13 cellular contexts compared by ENCODE assay signal in the genomic region with DNA sequence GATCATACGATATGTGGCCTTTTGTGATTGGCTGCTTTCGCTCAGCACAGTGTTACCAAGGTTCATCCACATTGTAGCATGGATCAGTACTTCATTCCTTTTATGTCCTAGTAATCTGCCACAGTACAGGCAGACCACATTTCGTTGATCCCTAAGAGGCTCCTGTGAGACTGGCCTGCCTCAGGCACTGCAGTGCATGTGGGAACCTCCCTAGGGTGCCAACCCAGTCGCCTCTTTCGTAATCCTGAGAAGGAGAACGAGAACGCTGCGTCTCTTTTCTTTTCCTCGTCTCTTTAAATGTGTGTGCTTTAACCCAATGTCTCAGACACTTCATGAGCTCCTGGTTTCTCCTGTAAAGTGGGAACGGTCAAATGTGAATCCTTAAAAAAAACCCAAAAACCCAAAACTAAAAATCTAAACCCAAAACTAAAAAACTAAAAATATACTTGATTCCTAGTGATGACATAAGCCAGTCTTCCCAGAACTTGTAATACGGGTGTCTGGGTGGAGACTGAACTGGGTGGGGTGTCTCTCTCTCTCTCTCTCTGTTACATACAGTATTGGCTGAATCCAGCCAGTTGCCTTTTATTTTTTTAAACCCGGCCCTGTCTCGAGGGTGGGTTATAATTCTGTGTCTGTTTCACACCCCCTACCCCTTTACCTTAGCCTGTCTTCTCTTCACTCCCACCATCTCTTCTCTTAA. TPM values are rescaled to one million over a fixed set of nuclear protein-coding genes. Genes with fewer than 3 reads are reported as not detected.
DNase-seq lines count a peak whose midpoint lies in the region; ATAC-seq, FAIRE-seq and TF ChIP-seq lines count a peak whose summit lies in the region.
"Had no signal": no experiment of that assay in that cellular context is flagged by ENCODE, and none has a peak within 500 bp of the region (broad histone marks: within the 10 kb centered on the region; RNA-seq: fewer than 3 reads in every experiment).

No MANE protein-coding gene starts in this region.

- no peak overlapping the region for H3K4me2 ChIP-seq in trophoblast cell (ENCODE audit: low read length)
- H3K4me2 ChIP-seq: GM23338 had no signal

- WGBS in trophoblast cell (ENCODE audit: extremely low coverage, insufficient coverage, insufficient read length) = no CpG with 5 or more reads among the region's 13 CpGs

- no peak overlapping the region for H3K27ac ChIP-seq in trophoblast cell (ENCODE audit: low read depth, low read length)
- H3K27ac ChIP-seq: parathyroid adenoma had no signal

- TF ChIP-seq CTCF in fibroblast of mammary gland (conservative IDR thresholded peaks at IDR 0.05; ENCODE audit: control insufficient read depth, insufficient read depth, low read depth, low read length) (no peak), natural killer cell (IDR thresholded peaks at IDR 0.05) (no peak)

- no peak overlapping the region for H2AK5ac ChIP-seq in trophoblast cell (ENCODE audit: low read length)

- no peak overlapping the region for H2BK120ac ChIP-seq in trophoblast cell (ENCODE audit: insufficient read depth, low read length, poor library complexity)

- FAIRE-seq in RCC 7860 (lab: Jason Lieb, UNC) = no peak
- FAIRE-seq: HTR-8/SVneo had no signal

- intact Hi-C loops in natural killer cell (cut with micrococcal nuclease) = no loop called here

- no peaks in the 10 kb centered on the region for H3K4me1 Mint-ChIP-seq in natural killer cell
- H3K4me1 Mint-ChIP-seq: GM23338 had no signal

- no peak overlapping the region for H3K4me3 Mint-ChIP-seq in natural killer cell
- H3K4me3 Mint-ChIP-seq: GM23338 had no signal

- H3K4ac ChIP-seq in trophoblast cell (ENCODE audit: low read depth, low read length) = no peak overlapping the region

- peaks cover 0 to 2% of the 10 kb centered on the region in 2 experiments for H3K4me1 ChIP-seq in trophoblast cell (ENCODE audit: control insufficient read depth in 1 of 2, insufficient read depth in 2 of 2, low read length in 2 of 2)
- H3K4me1 ChIP-seq: esophagus muscularis mucosa had no signal

- peak; percentile 68 for DNase-seq in AG20443 (ENCODE audit: low spot score)
- peak; percentile 60 for DNase-seq in NCI-H345 (lab: John Stamatoyannopoulos, UW)
- DNase-seq in fibroblast of mammary gland (ENCODE audit: low read depth) = peak; percentile 71
- DNase-seq in trophoblast cell = peak; percentile 87 to 89
- DNase-seq in kidney tubule cell (ENCODE audit: low spot score) = no peak
- no peak for DNase-seq in cerebellar nuclear complex (lab: John Stamatoyannopoulos, UW)
- no peak for DNase-seq in natural killer cell
- no peak for DNase-seq in RCC 7860 (ENCODE audit: low spot score)
- DNase-seq: C1 segment of cervical spinal cord had no signal

- H3K9ac ChIP-seq in trophoblast cell (ENCODE audit: low read length) = no peak overlapping the region
- H3K9ac ChIP-seq: parathyroid adenoma had no signal

- no peak overlapping the region for H4K91ac ChIP-seq in trophoblast cell (ENCODE audit: low read depth, low read length)

- H2BK5ac ChIP-seq in trophoblast cell (ENCODE audit: low read depth, low read length, poor library complexity) = no peak overlapping the region

- no peak overlapping the region for H3K14ac ChIP-seq in trophoblast cell (ENCODE audit: low read length)

- no peak overlapping the region for H2BK12ac ChIP-seq in trophoblast cell (ENCODE audit: low read length)

- no peaks in the 10 kb centered on the region for H3K27me3 ChIP-seq in trophoblast cell (ENCODE audit: insufficient read depth, low read length)
- H3K27me3 ChIP-seq: esophagus muscularis mucosa had no signal

- H3K79me2 ChIP-seq in trophoblast cell (ENCODE audit: control insufficient read depth, insufficient read depth, low read length, poor library complexity) = no peaks in the 10 kb centered on the region
- H3K79me2 ChIP-seq: parathyroid adenoma had no signal

- H3K4me3 ChIP-seq in fibroblast of mammary gland (ENCODE audit: control insufficient read depth, low read depth, low read length) (no peak overlapping the region), trophoblast cell (ENCODE audit: low read depth, low read length) (no peak overlapping the region)
- H3K4me3 ChIP-seq: esophagus muscularis mucosa, GM23338 had no signal

- no peak for ATAC-seq in natural killer cell
- ATAC-seq: GM23338 had no signal

- H3K23ac ChIP-seq in trophoblast cell (ENCODE audit: low read length) = no peak overlapping the region

- peaks cover 5% of the 10 kb centered on the region for H3K36me3 Mint-ChIP-seq in natural killer cell

- no peaks in the 10 kb centered on the region for H3K79me1 ChIP-seq in trophoblast cell (ENCODE audit: low read length)

- H3K27me3 Mint-ChIP-seq in natural killer cell (ENCODE audit: low read depth in 2 of 2) = no peaks in the 10 kb centered on the region

- H4K12ac ChIP-seq in trophoblast cell (ENCODE audit: low read depth, low read length) = no peak overlapping the region

- no peak overlapping the region for H3K18ac ChIP-seq in trophoblast cell (ENCODE audit: low read length)

- H4K8ac ChIP-seq in trophoblast cell (ENCODE audit: low read depth, low read length) = no peak overlapping the region

- H3K36me3 ChIP-seq in trophoblast cell (ENCODE audit: control insufficient read depth in 1 of 2, insufficient read depth in 2 of 2, low read length in 2 of 2) = peaks cover 12 to 17% of the 10 kb centered on the region in 2 experiments

- no peaks in the 10 kb centered on the region for H3K9me3 Mint-ChIP-seq in natural killer cell
- H3K9me3 Mint-ChIP-seq: GM23338 had no signal

- no peak overlapping the region for H3K27ac Mint-ChIP-seq in natural killer cell
- H3K27ac Mint-ChIP-seq: GM23338 had no signal

- no peak overlapping the region for H2AFZ ChIP-seq in trophoblast cell (ENCODE audit: insufficient read depth, low read length, poor library complexity)
- H2AFZ ChIP-seq: GM23338, parathyroid adenoma had no signal

- H3K9me3 ChIP-seq in trophoblast cell (ENCODE audit: insufficient read depth, low read depth, low read length) = peaks cover under 1% of the 10 kb centered on the region
- H3K9me3 ChIP-seq: esophagus muscularis mucosa had no signal

RNA-seq across cellular contexts. Expression of gene AACS, which starts 14.9 kb away (rescaled TPM):
- polyA plus RNA-seq in trophoblast cell (2013) = 10.6 and 10.7 TPM in 2 replicates
- 10 to 100 TPM; 14.6 to 20.4 (median 18.1) TPM for total RNA-seq in natural killer cell

Comparison
In these comparisons a context has a peak if more than half of its experiments do, and no peak if none do; other contexts are left out.
1. DNase-seq: peak in AG20443 (single experiment), NCI-H345 (single experiment), fibroblast of mammary gland (single experiment) and trophoblast cell (2 of 2); none in kidney tubule cell (single experiment), cerebellar nuclear complex (0 of 2), natural killer cell (single experiment) and RCC 7860 (single experiment).